ENCODE assay signal across 8 cellular contexts in the genomic region with DNA sequence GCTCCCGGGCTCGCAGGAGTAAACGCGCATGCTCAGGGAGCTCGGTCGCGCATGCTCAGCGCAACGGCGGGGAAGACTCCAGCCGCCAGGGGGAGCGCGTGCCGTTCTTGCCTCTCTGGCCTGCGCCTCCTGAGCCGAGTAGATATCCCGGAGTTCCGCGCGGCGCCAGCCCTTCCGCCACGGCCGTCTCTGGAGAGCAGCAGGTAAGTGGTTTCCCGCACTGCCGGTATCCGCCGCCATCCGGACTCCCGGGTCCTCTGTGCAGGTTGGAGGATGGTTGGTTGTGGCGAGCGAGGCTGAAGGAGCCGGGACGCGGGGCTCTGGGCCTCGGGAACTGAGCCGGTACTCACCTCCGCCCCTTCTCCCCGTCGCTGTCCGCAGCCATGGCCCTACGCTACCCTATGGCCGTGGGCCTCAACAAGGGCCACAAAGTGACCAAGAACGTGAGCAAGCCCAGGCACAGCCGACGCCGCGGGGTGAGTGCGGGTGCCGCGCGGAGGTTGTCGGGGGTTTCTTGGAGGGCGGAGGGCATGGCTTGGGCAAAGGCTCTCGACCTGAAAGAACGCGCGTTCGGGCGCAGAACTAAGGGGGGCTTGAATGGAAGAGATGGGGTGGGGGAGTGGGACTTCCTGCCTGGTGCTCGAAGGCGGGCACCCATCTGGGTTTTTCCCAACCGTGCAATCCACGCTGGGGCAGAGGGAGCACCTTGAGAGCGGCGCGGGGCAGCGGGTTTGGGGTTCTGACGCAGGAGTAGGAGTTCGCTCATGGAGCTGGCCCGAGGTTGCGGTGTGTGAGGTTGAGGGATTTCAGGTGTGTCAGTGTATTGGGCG. TPM values are rescaled to one million over a fixed set of nuclear protein-coding genes. Genes with fewer than 3 reads are reported as not detected.
DNase-seq lines count a peak whose midpoint lies in the region; ATAC-seq and TF ChIP-seq lines count a peak whose summit lies in the region.

A gene (plus strand): TSS at position 171 of the 830 bp plus-strand sequence. CDS start 213 bp downstream, at position 384.

- no peaks in the 10 kb centered on the region for H3K9me3 Mint-ChIP-seq in activated CD4-positive, alpha-beta memory T cell treated with anti-CD3 and anti-CD28 coated beads for 36 hours

- H3K36me3 Mint-ChIP-seq in activated CD4-positive, alpha-beta memory T cell treated with anti-CD3 and anti-CD28 coated beads for 36 hours = peaks cover 42% of the 10 kb centered on the region

- peak; percentile 99 for TF ChIP-seq POLR2A in GM19193 (IDR thresholded peaks at IDR 0.05; ENCODE audit: extremely low read depth, insufficient read depth, insufficient read length)

- H3K4me1 Mint-ChIP-seq in activated CD4-positive, alpha-beta memory T cell treated with anti-CD3 and anti-CD28 coated beads for 36 hours (ENCODE audit: low read depth) = peaks cover 31% of the 10 kb centered on the region

- POLR2A ChIA-PET in activated CD4-positive, alpha-beta memory T cell treated with anti-CD3 and anti-CD28 coated beads for 36 hours (lab: Charles Lee) = interaction anchor here (0.5 to 4.0 kb wide), 10 partner anchors 11 to 213 kb away, joined by 3 to 70 read pairs (median 4); a partner anchor contains a TSS

- peak within 1 kb of the TSS; percentile 96 for H3K4me3 Mint-ChIP-seq in activated CD4-positive, alpha-beta memory T cell treated with anti-CD3 and anti-CD28 coated beads for 36 hours

- TF ChIP-seq RAD21 in liver (IDR thresholded peaks at IDR 0.05) = peak in 1 of 2 donors; percentile 75

- peak; percentile 41 for ATAC-seq in HG03565 (IDR thresholded peaks at IDR 0.05; ENCODE audit: unreplicated experiment)

- H3K27me3 Mint-ChIP-seq in activated CD4-positive, alpha-beta memory T cell treated with anti-CD3 and anti-CD28 coated beads for 36 hours = no peaks in the 10 kb centered on the region

- peaks cover 6 to 27% (median 14%) of the 10 kb centered on the region in 4 donors for H3K4me1 ChIP-seq in liver (ENCODE audit: control insufficient read depth in 4 of 4, insufficient read depth in 4 of 4, low read length in 3 of 4)

- CTCF ChIA-PET in activated CD4-positive, alpha-beta memory T cell treated with anti-CD3 and anti-CD28 coated beads for 36 hours (lab: Charles Lee) = interaction anchor here (0.6 to 5.6 kb wide), 32 partner anchors 8 to 899 kb away, joined by 3 to 103 read pairs (median 4); a partner anchor contains a TSS

- DNase-seq in AML-193 (lab: John Stamatoyannopoulos, UW) (peak; percentile 87 to 88), NCI-H82 (lab: John Stamatoyannopoulos, UW) (peak; percentile 96), dorsolateral prefrontal cortex (peak; percentile 92 to 97 (median 95))
- peak; percentile 99 for DNase-seq in activated CD4-positive, alpha-beta memory T cell treated with anti-CD3 and anti-CD28 coated beads for 36 hours
- DNase-seq in stimulated activated CD4-positive, alpha-beta T cell treated with anti-CD3 and anti-CD28 coated beads, Interleukin-4, amount 100 ng/mL, for 24 hours = peak; percentile 99

- TF ChIP-seq CTCF in dorsolateral prefrontal cortex (IDR thresholded peaks at IDR 0.05 in 54 of 56, conservative IDR thresholded peaks at IDR 0.05 in 2 of 56; ENCODE audit: low read depth in 1 of 56, partially characterized antibody in 56 of 56) (peak; percentile 90 to 99 (median 97)), liver (IDR thresholded peaks at IDR 0.05; ENCODE audit: low read depth, low read length, missing input control) (peak; percentile 98)

- peak within 1 kb of the TSS; percentile 59 to 92 (median 77) for H3K4me3 ChIP-seq in dorsolateral prefrontal cortex
- H3K4me3 ChIP-seq in liver (ENCODE audit: low read depth in 1 of 3, low read length in 3 of 3) = peak within 1 kb of the TSS; percentile 66 to 88 (median 82)

- intact Hi-C loops in activated CD4-positive, alpha-beta memory T cell treated with anti-CD3 and anti-CD28 coated beads for 36 hours (cut with micrococcal nuclease) = loop anchor here (1.0 to 2.0 kb wide), 3 partner anchors 10 to 100 kb away; a partner anchor contains a TSS
- intact Hi-C loops in dorsolateral prefrontal cortex (cut with DNase I) = loop anchor here in 1 of 2 donors (2.0 kb wide), 1 partner anchor 30 kb away; a partner anchor contains a TSS

- H3K27ac ChIP-seq in dorsolateral prefrontal cortex = peak within 1 kb of the TSS; percentile 27 to 95 (median 86)
- H3K27ac ChIP-seq in liver (ENCODE audit: low read depth in 1 of 2, low read length in 2 of 2) = peak within 1 kb of the TSS; percentile 75 to 82

- H3K9me3 ChIP-seq in liver (ENCODE audit: control insufficient read depth in 4 of 4, low read length in 3 of 4) = no peaks in the 10 kb centered on the region

- WGBS in liver = under 1% methylated on average over 73 of the region's 73 CpGs

- peaks cover 11 to 37% (median 16%) of the 10 kb centered on the region in 4 donors for H3K36me3 ChIP-seq in liver (ENCODE audit: control insufficient read depth in 4 of 4, insufficient read depth in 3 of 4, low read depth in 1 of 4, low read length in 3 of 4)

- peak within 1 kb of the TSS; percentile 29 to 85 for H3K9ac ChIP-seq in liver (ENCODE audit: low read depth in 1 of 2, low read length in 2 of 2)

- peak within 1 kb of the TSS; percentile 95 for H3K27ac Mint-ChIP-seq in activated CD4-positive, alpha-beta memory T cell treated with anti-CD3 and anti-CD28 coated beads for 36 hours

- no peaks in the 10 kb centered on the region for H3K27me3 ChIP-seq in dorsolateral prefrontal cortex
- H3K27me3 ChIP-seq in liver (ENCODE audit: control insufficient read depth in 4 of 4, insufficient read depth in 4 of 4, low read length in 3 of 4) = no peaks in the 10 kb centered on the region

TF ChIP-seq in liver, 16 proteins besides CTCF, POLR2A, EP300 and RAD21 (continues in another document):
- TF ChIP-seq HNF4G (IDR thresholded peaks at IDR 0.05) (no peak), GABPA (IDR thresholded peaks at IDR 0.05 in 1 of 2, conservative IDR thresholded peaks at IDR 0.05 in 1 of 2) (peak in 1 of 2 donors; percentile 86), FOXA2 (IDR thresholded peaks at IDR 0.05) (no peak), HNF4A (conservative IDR thresholded peaks at IDR 0.05) (no peak), RXRA (IDR thresholded peaks at IDR 0.05) (peak; percentile 34 to 36), EGR1 (IDR thresholded peaks at IDR 0.05; ENCODE audit: low read depth in 2 of 2) (no peak), JUND (IDR thresholded peaks at IDR 0.05) (peak in 1 of 2 donors; percentile 31), SP1 (IDR thresholded peaks at IDR 0.05) (peak; percentile 59), YY1 (IDR thresholded peaks at IDR 0.05) (peak; percentile 91), NR2F2 (IDR thresholded peaks at IDR 0.05) (no peak), TAF1 (conservative IDR thresholded peaks at IDR 0.05) (peak; percentile 99)
- TF ChIP-seq, protein P1, sequence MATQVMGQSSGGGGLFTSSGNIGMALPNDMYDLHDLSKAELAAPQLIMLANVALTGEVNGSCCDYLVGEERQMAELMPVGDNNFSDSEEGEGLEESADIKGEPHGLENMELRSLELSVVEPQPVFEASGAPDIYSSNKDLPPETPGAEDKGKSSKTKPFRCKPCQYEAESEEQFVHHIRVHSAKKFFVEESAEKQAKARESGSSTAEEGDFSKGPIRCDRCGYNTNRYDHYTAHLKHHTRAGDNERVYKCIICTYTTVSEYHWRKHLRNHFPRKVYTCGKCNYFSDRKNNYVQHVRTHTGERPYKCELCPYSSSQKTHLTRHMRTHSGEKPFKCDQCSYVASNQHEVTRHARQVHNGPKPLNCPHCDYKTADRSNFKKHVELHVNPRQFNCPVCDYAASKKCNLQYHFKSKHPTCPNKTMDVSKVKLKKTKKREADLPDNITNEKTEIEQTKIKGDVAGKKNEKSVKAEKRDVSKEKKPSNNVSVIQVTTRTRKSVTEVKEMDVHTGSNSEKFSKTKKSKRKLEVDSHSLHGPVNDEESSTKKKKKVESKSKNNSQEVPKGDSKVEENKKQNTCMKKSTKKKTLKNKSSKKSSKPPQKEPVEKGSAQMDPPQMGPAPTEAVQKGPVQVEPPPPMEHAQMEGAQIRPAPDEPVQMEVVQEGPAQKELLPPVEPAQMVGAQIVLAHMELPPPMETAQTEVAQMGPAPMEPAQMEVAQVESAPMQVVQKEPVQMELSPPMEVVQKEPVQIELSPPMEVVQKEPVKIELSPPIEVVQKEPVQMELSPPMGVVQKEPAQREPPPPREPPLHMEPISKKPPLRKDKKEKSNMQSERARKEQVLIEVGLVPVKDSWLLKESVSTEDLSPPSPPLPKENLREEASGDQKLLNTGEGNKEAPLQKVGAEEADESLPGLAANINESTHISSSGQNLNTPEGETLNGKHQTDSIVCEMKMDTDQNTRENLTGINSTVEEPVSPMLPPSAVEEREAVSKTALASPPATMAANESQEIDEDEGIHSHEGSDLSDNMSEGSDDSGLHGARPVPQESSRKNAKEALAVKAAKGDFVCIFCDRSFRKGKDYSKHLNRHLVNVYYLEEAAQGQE (IDR thresholded peaks at IDR 0.05) = peak; percentile 96
- TF ChIP-seq, protein P2, sequence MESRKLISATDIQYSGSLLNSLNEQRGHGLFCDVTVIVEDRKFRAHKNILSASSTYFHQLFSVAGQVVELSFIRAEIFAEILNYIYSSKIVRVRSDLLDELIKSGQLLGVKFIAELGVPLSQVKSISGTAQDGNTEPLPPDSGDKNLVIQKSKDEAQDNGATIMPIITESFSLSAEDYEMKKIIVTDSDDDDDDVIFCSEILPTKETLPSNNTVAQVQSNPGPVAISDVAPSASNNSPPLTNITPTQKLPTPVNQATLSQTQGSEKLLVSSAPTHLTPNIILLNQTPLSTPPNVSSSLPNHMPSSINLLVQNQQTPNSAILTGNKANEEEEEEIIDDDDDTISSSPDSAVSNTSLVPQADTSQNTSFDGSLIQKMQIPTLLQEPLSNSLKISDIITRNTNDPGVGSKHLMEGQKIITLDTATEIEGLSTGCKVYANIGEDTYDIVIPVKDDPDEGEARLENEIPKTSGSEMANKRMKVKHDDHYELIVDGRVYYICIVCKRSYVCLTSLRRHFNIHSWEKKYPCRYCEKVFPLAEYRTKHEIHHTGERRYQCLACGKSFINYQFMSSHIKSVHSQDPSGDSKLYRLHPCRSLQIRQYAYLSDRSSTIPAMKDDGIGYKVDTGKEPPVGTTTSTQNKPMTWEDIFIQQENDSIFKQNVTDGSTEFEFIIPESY (IDR thresholded peaks at IDR 0.05) = no peak
- TF ChIP-seq, protein P3, sequence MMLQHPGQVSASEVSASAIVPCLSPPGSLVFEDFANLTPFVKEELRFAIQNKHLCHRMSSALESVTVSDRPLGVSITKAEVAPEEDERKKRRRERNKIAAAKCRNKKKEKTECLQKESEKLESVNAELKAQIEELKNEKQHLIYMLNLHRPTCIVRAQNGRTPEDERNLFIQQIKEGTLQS (IDR thresholded peaks at IDR 0.05) = no peak
- TF ChIP-seq, protein P4, sequence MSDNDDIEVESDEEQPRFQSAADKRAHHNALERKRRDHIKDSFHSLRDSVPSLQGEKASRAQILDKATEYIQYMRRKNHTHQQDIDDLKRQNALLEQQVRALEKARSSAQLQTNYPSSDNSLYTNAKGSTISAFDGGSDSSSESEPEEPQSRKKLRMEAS (IDR thresholded peaks at IDR 0.05) = no peak

RNA-seq across cellular contexts. Expression of the gene that starts here (rescaled TPM):
- total RNA-seq in activated CD4-positive, alpha-beta memory T cell treated with anti-CD3 and anti-CD28 coated beads for 36 hours = 1,000 to 10,000 TPM; 1,487 to 1,524 TPM
- total RNA-seq in dorsolateral prefrontal cortex (100 to 1,000 TPM; 215 to 431 (median 280) TPM), liver (100 to 1,000 TPM in 1 of 2 donors, 10 to 100 TPM in 1; 47.2 to 251 TPM)
- 100 to 1,000 TPM; 390 to 556 TPM for polyA plus RNA-seq in liver

Comparison
In these comparisons a context has a peak if more than half of its experiments do, and no peak if none do; other contexts are left out.
1. Peak in every context shown above with its lines: DNase-seq, ATAC-seq, H3K4me3 ChIP-seq and H3K27ac ChIP-seq.